8 cellular contexts compared by ENCODE assay signal in the genomic region with DNA sequence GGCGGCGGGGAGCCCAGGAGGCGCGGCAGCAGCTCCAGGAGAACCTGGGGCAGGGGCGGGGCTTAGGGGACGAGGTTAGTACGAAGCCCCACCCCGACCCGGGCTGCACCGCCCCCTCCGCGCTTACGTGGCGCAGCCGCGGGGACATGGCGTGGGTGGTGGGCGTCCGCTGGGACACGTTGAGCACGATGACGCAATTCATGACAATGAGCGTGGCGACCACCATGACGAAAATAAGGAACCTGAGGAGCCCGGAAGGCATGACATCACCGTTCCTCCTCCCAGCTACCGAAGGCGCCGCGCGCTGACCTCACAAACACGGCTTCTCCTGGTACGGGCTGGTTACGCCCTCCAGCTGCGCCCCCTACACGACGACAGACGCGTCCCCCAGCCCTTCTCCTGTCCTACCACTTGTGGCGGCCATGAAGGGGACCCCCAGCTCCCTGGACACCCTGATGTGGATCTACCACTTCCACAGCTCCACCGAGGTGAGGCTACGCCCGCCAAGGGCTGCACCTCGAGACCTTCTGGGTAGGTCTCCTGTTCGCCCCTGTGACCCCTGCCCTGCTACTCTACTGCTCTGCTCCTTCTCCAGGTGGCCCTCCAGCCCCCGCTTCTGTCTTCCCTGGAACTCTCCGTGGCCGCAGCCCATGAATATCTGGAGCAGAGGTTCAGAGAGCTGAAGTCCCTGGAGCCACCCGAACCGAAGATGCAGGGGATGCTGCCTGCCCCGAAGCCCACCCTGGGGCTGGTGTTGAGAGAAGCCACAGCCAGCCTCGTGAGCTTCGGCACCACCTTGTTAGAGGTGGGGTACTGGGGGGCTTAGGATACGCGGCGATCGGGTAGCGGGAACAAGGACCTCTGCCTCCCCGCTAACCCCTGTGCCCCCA. TPM values are rescaled to one million over a fixed set of nuclear protein-coding genes. Genes with fewer than 3 reads are reported as not detected.
A peak's percentile ranks its signal among the peaks of the same experiment; 100 is the strongest.
DNase-seq lines count a peak whose midpoint lies in the region; ATAC-seq and TF ChIP-seq lines count a peak whose summit lies in the region.

Gene C17orf107, plus strand, starts transcription at position 196 of the 890 bp plus-strand sequence. Its CDS starts 227 bp downstream, at position 423.

- peak; percentile 17 for DNase-seq in NCI-H2196 treated with DMSO at 0.1 percent for 48 hours (lab: John Stamatoyannopoulos, UW; ENCODE audit: unreplicated experiment)
- peak; percentile 87 for DNase-seq in fibroblast of pulmonary artery (ENCODE audit: low read depth)
- DNase-seq in NCI-H524 (lab: John Stamatoyannopoulos, UW) = no peak
- DNase-seq in amniotic stem cell (lab: John Stamatoyannopoulos, UW) = no peak

- H3K4me1 Mint-ChIP-seq in activated T-helper 17 cell treated with anti-CD3 and anti-CD28 coated beads, Interleukin-2, amount 50 U/mL, for 72 hours = peaks cover 20% of the 10 kb centered on the region
- H3K4me1 Mint-ChIP-seq in stimulated activated naive CD8-positive, alpha-beta T cell treated with anti-CD3 and anti-CD28 coated beads, Interleukin-15, Interleukin-2, amounts not matched to agents 100 ng/mL and 50 ng/mL, for 24 hours (ENCODE audit: low read depth) = peaks cover 45% of the 10 kb centered on the region

- peak within 1 kb of the TSS; percentile 87 for H3K27ac Mint-ChIP-seq in activated T-helper 17 cell treated with anti-CD3 and anti-CD28 coated beads, Interleukin-2, amount 50 U/mL, for 72 hours
- peak within 1 kb of the TSS; percentile 87 for H3K27ac Mint-ChIP-seq in stimulated activated naive CD8-positive, alpha-beta T cell treated with anti-CD3 and anti-CD28 coated beads, Interleukin-15, Interleukin-2, amounts not matched to agents 100 ng/mL and 50 ng/mL, for 24 hours

- no peaks in the 10 kb centered on the region for H3K9me3 ChIP-seq in neutrophil

- H3K4me3 Mint-ChIP-seq in activated T-helper 17 cell treated with anti-CD3 and anti-CD28 coated beads, Interleukin-2, amount 50 U/mL, for 72 hours = peak within 1 kb of the TSS; percentile 93
- H3K4me3 Mint-ChIP-seq in stimulated activated naive CD8-positive, alpha-beta T cell treated with anti-CD3 and anti-CD28 coated beads, Interleukin-15, Interleukin-2, amounts not matched to agents 100 ng/mL and 50 ng/mL, for 24 hours = peak within 1 kb of the TSS; percentile 87

- H3K9me3 Mint-ChIP-seq in activated T-helper 17 cell treated with anti-CD3 and anti-CD28 coated beads, Interleukin-2, amount 50 U/mL, for 72 hours = no peaks in the 10 kb centered on the region
- no peaks in the 10 kb centered on the region for H3K9me3 Mint-ChIP-seq in stimulated activated naive CD8-positive, alpha-beta T cell treated with anti-CD3 and anti-CD28 coated beads, Interleukin-15, Interleukin-2, amounts not matched to agents 100 ng/mL and 50 ng/mL, for 24 hours

- peaks cover 32% of the 10 kb centered on the region for H3K36me3 ChIP-seq in neutrophil

- TF ChIP-seq CTCF in fibroblast of pulmonary artery (IDR thresholded peaks at IDR 0.05; ENCODE audit: low read length, missing control alignments) = no peak
- peak; percentile 29 for TF ChIP-seq CTCF in neutrophil (IDR thresholded peaks at IDR 0.05)

- no peaks in the 10 kb centered on the region for H3K27me3 Mint-ChIP-seq in activated T-helper 17 cell treated with anti-CD3 and anti-CD28 coated beads, Interleukin-2, amount 50 U/mL, for 72 hours
- no peaks in the 10 kb centered on the region for H3K27me3 Mint-ChIP-seq in stimulated activated naive CD8-positive, alpha-beta T cell treated with anti-CD3 and anti-CD28 coated beads, Interleukin-15, Interleukin-2, amounts not matched to agents 100 ng/mL and 50 ng/mL, for 24 hours

- peak within 1 kb of the TSS; percentile 59 for H3K4me3 ChIP-seq in fibroblast of pulmonary artery (replicated peaks; ENCODE audit: low read depth, low read length)
- H3K4me3 ChIP-seq in neutrophil (ENCODE audit: low read depth in 1 of 2, low read length in 1 of 2) = peak within 1 kb of the TSS; percentile 63 to 86

- peaks cover 27% of the 10 kb centered on the region for H3K36me3 Mint-ChIP-seq in activated T-helper 17 cell treated with anti-CD3 and anti-CD28 coated beads, Interleukin-2, amount 50 U/mL, for 72 hours (ENCODE audit: low read depth)
- peaks cover 12% of the 10 kb centered on the region for H3K36me3 Mint-ChIP-seq in stimulated activated naive CD8-positive, alpha-beta T cell treated with anti-CD3 and anti-CD28 coated beads, Interleukin-15, Interleukin-2, amounts not matched to agents 100 ng/mL and 50 ng/mL, for 24 hours (ENCODE audit: low read depth)

- peak; percentile 58 for ATAC-seq in GM18498 (IDR thresholded peaks at IDR 0.05; ENCODE audit: unreplicated experiment)
- ATAC-seq in activated T-helper 17 cell treated with anti-CD3 and anti-CD28 coated beads, Interleukin-2, amount 50 U/mL, for 72 hours (replicated peaks) = peak; percentile 82

- peaks cover 37 to 49% of the 10 kb centered on the region in 2 experiments for H3K4me1 ChIP-seq in neutrophil (ENCODE audit: control insufficient read depth in 1 of 2, insufficient read depth in 1 of 2, low read depth in 1 of 2, low read length in 1 of 2)

- peak within 1 kb of the TSS; percentile 95 for H3K27ac ChIP-seq in neutrophil

- peaks cover 57% of the 10 kb centered on the region for H3K27me3 ChIP-seq in neutrophil

RNA-seq across cellular contexts. Expression of gene C17orf107, which starts in this region (rescaled TPM):
- total RNA-seq in activated T-helper 17 cell treated with anti-CD3 and anti-CD28 coated beads, Interleukin-2, amount 50 U/mL, for 72 hours = 1 to 10 TPM in 1 of 2 donors, under 1 TPM in 1; 0.67 to 3.4 TPM

Comparison
In these comparisons a context has a peak if more than half of its experiments do, and no peak if none do; other contexts are left out.
1. DNase-seq: peak in NCI-H2196 treated with DMSO at 0.1 percent for 48 hours (single experiment) and fibroblast of pulmonary artery (single experiment); none in NCI-H524 (0 of 2) and amniotic stem cell (single experiment).